Comparison of ENCODE assay signal across 6 cellular contexts in the genomic region with DNA sequence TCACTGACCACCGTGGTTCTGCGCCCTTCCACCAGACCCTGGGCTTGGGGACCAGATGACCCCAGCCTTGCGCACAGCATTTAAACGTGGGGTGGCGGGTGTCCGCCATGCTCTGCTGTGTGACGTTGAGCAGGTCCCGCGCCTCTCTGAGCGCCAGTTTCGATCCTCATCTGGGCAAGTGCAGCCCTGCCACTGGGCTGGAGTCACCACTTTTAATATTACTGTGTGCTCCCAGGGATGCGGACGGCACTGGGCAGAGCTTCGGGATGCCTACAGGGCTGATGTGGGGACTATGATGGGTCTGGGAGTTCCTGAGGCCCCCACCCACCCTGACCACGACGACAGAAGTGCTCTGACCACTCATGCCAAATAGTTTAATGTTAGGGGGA. TPM values are rescaled to one million over a fixed set of nuclear protein-coding genes. Genes with fewer than 3 reads are reported as not detected.
DNase-seq lines count a peak whose midpoint lies in the region; ATAC-seq and TF ChIP-seq lines count a peak whose summit lies in the region.

No MANE protein-coding gene starts in this region.

- H3K36me3 ChIP-seq in Caco-2 (ENCODE audit: control insufficient read depth, insufficient read depth, low read length): no peaks in the 10 kb centered on the region

- H3K4me1 ChIP-seq in Caco-2 (peaks cover 11% of the 10 kb centered on the region), mononuclear cell (ENCODE audit: insufficient read depth, low read length) (peaks cover 21% of the 10 kb centered on the region)

- TF ChIP-seq CTCF in Caco-2 (IDR thresholded peaks at IDR 0.05; ENCODE audit: insufficient read depth in 1 of 2, low read depth in 1 of 2, low read length in 1 of 2, severe bottlenecking in 1 of 2, unreplicated experiment in 1 of 2): no peak

- H3K4me3 ChIP-seq in Caco-2 (ENCODE audit: low read depth, low read length) (peak overlapping the region; percentile 88), mononuclear cell (ENCODE audit: low read length) (peak overlapping the region; percentile 53)

- H3K9me3 ChIP-seq in Caco-2 (no peaks in the 10 kb centered on the region), mononuclear cell (ENCODE audit: low read depth, low read length) (no peaks in the 10 kb centered on the region)

- BruUV-seq in Caco-2 (replicated peaks; lab: Mats Ljungman, UMichigan): no TSS peak

- POLR2A ChIA-PET in Caco-2 (lab: Charles Lee): interaction anchor here (0.6 to 2.3 kb wide), 8 partner anchors 15 to 296 kb away, joined by 3 to 12 read pairs (median 4); a partner anchor contains a TSS

- peaks cover 9% of the 10 kb centered on the region for H3K9me3 Mint-ChIP-seq in Caco-2 (ENCODE audit: unreplicated experiment)
- H3K9me3 Mint-ChIP-seq in activated naive CD8-positive, alpha-beta T cell treated with anti-CD3 and anti-CD28 coated beads for 36 hours: no peaks in the 10 kb centered on the region

- H3K4me1 Mint-ChIP-seq in Caco-2 (ENCODE audit: low read depth, unreplicated experiment): peaks cover 7% of the 10 kb centered on the region
- H3K4me1 Mint-ChIP-seq in activated naive CD8-positive, alpha-beta T cell treated with anti-CD3 and anti-CD28 coated beads for 36 hours: peaks cover 6% of the 10 kb centered on the region

- intact Hi-C loops in Caco-2 (cut with micrococcal nuclease; ENCODE audit: unreplicated experiment): loop anchor here (1.0 kb wide), 2 partner anchors 28 to 58 kb away; no protein-coding TSS in a partner anchor

- peak overlapping the region; percentile 86 for H3K27ac Mint-ChIP-seq in Caco-2 (ENCODE audit: unreplicated experiment)
- peak overlapping the region; percentile 74 for H3K27ac Mint-ChIP-seq in activated naive CD8-positive, alpha-beta T cell treated with anti-CD3 and anti-CD28 coated beads for 36 hours

- CTCF ChIA-PET in Caco-2 (lab: Charles Lee): interaction anchor here (0.6 to 2.9 kb wide), 26 partner anchors 8 to 458 kb away, joined by 3 to 51 read pairs (median 9); a partner anchor contains a TSS

- no peak for ATAC-seq in GM21717 (IDR thresholded peaks at IDR 0.05; ENCODE audit: unreplicated experiment)

- H3K27me3 Mint-ChIP-seq in Caco-2 (ENCODE audit: insufficient read depth, unreplicated experiment): no peaks in the 10 kb centered on the region
- H3K27me3 Mint-ChIP-seq in activated naive CD8-positive, alpha-beta T cell treated with anti-CD3 and anti-CD28 coated beads for 36 hours: no peaks in the 10 kb centered on the region

- DNase-seq in Caco-2 (no peak), NCI-H2171 treated with DMSO at 0.1 percent for 48 hours (lab: John Stamatoyannopoulos, UW) (no peak), NCI-H446 (lab: John Stamatoyannopoulos, UW) (no peak)
- no peak for DNase-seq in activated naive CD8-positive, alpha-beta T cell treated with anti-CD3 and anti-CD28 coated beads for 36 hours

- H3K27me3 ChIP-seq in Caco-2 (replicated peaks; ENCODE audit: control insufficient read depth, insufficient read depth, low read length) (no peaks in the 10 kb centered on the region), mononuclear cell (ENCODE audit: insufficient read depth, low read length) (no peaks in the 10 kb centered on the region)

- peak overlapping the region; percentile 76 for H3K4me3 Mint-ChIP-seq in Caco-2 (ENCODE audit: unreplicated experiment)
- peak overlapping the region; percentile 86 for H3K4me3 Mint-ChIP-seq in activated naive CD8-positive, alpha-beta T cell treated with anti-CD3 and anti-CD28 coated beads for 36 hours

- peaks cover 26% of the 10 kb centered on the region for H3K36me3 Mint-ChIP-seq in Caco-2 (ENCODE audit: insufficient read depth, unreplicated experiment)
- peaks cover 2% of the 10 kb centered on the region for H3K36me3 Mint-ChIP-seq in activated naive CD8-positive, alpha-beta T cell treated with anti-CD3 and anti-CD28 coated beads for 36 hours

RNA-seq across cellular contexts. Expression of a gene that starts 1.2 kb away (rescaled TPM):
- total RNA-seq in Caco-2 (2022) (15.0 and 18.1 TPM in 2 replicates), mononuclear cell (2.3 TPM)
- 10 to 100 TPM; 30.2 to 31.0 TPM for total RNA-seq in activated naive CD8-positive, alpha-beta T cell treated with anti-CD3 and anti-CD28 coated beads for 36 hours

RNA-seq across cellular contexts. Expression of a gene that starts 8.6 kb away (rescaled TPM):
- total RNA-seq in Caco-2 (2022) (not detected in 2 replicates), mononuclear cell (not detected)
- not detected for total RNA-seq in activated naive CD8-positive, alpha-beta T cell treated with anti-CD3 and anti-CD28 coated beads for 36 hours

RNA-seq across cellular contexts. Expression of a gene that starts 19.6 kb away (rescaled TPM):
- total RNA-seq in Caco-2 (2022) (2.4 and 4.2 TPM in 2 replicates), mononuclear cell (0.31 TPM)
- total RNA-seq in activated naive CD8-positive, alpha-beta T cell treated with anti-CD3 and anti-CD28 coated beads for 36 hours: under 1 TPM; 0.27 to 0.70 TPM

RNA-seq across cellular contexts. Expression of a gene that starts 24.2 kb away (rescaled TPM):
- total RNA-seq in Caco-2 (2022): 358 and 375 TPM in 2 replicates
- total RNA-seq in activated naive CD8-positive, alpha-beta T cell treated with anti-CD3 and anti-CD28 coated beads for 36 hours: 100 to 1,000 TPM; 317 to 321 TPM
- 90.1 TPM for total RNA-seq in mononuclear cell

RNA-seq across cellular contexts. Expression of a gene that starts 43.5 kb away (rescaled TPM):
- 0.26 and 0.54 TPM in 2 replicates for total RNA-seq in Caco-2 (2022)
- total RNA-seq in activated naive CD8-positive, alpha-beta T cell treated with anti-CD3 and anti-CD28 coated beads for 36 hours: not detected
- not detected for total RNA-seq in mononuclear cell
